ENCODE assay signal across 24 cellular contexts in the genomic region with DNA sequence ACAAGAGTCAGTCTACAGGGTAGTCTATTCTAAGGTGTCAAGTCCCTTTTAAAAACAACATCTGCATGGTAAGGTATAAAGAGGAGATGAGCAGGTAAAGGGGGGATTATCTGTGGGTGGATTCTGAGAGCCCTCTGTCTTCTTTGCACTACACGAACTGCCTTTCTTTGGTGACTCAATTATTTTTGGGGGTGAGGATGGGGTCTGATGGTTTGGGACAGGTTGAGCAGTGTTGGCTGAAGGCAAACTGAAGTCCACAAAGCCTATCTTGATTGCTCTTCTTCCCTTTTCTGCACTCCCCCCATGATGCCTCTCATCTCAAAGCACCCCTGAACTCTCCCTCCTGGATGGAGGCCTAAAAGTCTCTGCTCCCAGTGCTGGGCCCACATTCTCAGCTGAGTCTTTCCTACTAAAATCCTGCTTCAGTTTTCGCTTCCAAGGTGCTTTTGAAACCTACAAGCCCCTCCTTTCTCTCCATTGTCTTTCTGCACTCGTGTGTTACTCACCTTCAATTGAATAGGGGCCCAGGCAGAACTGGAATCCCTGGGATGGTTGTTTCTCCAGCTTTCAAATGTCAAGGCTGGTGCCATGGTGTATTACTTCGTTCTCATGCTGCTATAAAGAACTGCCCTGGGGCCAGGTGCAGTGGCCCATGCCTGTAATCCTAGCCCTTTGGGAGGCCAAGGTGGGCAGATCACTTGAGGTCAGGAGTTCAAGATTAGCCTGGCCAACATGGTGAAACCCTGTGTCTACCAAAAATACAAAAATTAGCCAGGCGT.
"Had no signal": no experiment of that assay in that cellular context is flagged by ENCODE, and none has a peak within 500 bp of the region (broad histone marks: within the 10 kb centered on the region; RNA-seq: fewer than 3 reads in every experiment).

No MANE protein-coding gene starts in this region.

- H3K27ac ChIP-seq: colonic mucosa, esophagus squamous epithelium, left ventricle myocardium inferior, lower lobe of right lung, neural progenitor cell, parathyroid adenoma, prostate gland, sigmoid colon, thoracic aorta, tibial nerve, upper lobe of left lung had no signal

- H3K27ac Mint-ChIP-seq: nephron, neural progenitor cell had no signal

- H3K27me3 ChIP-seq: colonic mucosa, esophagus squamous epithelium, neural progenitor cell, sigmoid colon, tibial nerve, upper lobe of left lung had no signal

- H3K27me3 Mint-ChIP-seq: stimulated activated naive B cell treated with anti-CD40 and anti-IgM and Interleukin-4, amounts not matched to agents 10 μg/mL and 1 μg/mL and 100 μg/mL, for 72 hours; stimulated activated naive CD8-positive, alpha-beta T cell treated with anti-CD3 and anti-CD28 coated beads, Interleukin-15, Interleukin-2, amounts not matched to agents 100 ng/mL and 50 ng/mL, for 24 hours had no signal

- H3K9me3 Mint-ChIP-seq: nephron; neural progenitor cell; stimulated activated naive CD8-positive, alpha-beta T cell treated with anti-CD3 and anti-CD28 coated beads, Interleukin-15, Interleukin-2, amounts not matched to agents 100 ng/mL and 50 ng/mL, for 24 hours had no signal

- DNase-seq: colonic mucosa; dermis blood vessel endothelial cell; effector memory CD4-positive, alpha-beta T cell; esophagus squamous epithelium; hypothalamus; immature natural killer cell; islet precursor cell; kidney glomerular epithelial cell; left colon; left ventricle myocardium inferior; lower lobe of right lung; right cardiac atrium; sigmoid colon; stimulated activated CD4-positive, alpha-beta T cell treated with anti-CD3 and anti-CD28 coated beads, Interleukin-2, amount 100 ng/mL, for 24 hours; stimulated activated CD4-positive, alpha-beta T cell treated with anti-CD3 and anti-CD28 coated beads, Interleukin-4, amount 100 ng/mL, for 24 hours; stimulated activated naive B cell treated with anti-CD40 and anti-IgM and Interleukin-4, amounts not matched to agents 10 μg/mL and 1 μg/mL and 100 μg/mL, for 72 hours; upper lobe of left lung had no signal

- ATAC-seq: left colon; lower lobe of right lung; right cardiac atrium; stimulated activated naive B cell treated with anti-CD40 and anti-IgM and Interleukin-4, amounts not matched to agents 10 μg/mL and 1 μg/mL and 100 μg/mL, for 72 hours had no signal

- H3K4me1 ChIP-seq: colonic mucosa, neural progenitor cell, prostate gland, tibial nerve had no signal

- H3K36me3 Mint-ChIP-seq: neural progenitor cell had no signal

- H3K4me3 Mint-ChIP-seq: immature natural killer cell; nephron; neural progenitor cell; stimulated activated naive B cell treated with anti-CD40 and anti-IgM and Interleukin-4, amounts not matched to agents 10 μg/mL and 1 μg/mL and 100 μg/mL, for 72 hours; stimulated activated naive CD8-positive, alpha-beta T cell treated with anti-CD3 and anti-CD28 coated beads, Interleukin-15, Interleukin-2, amounts not matched to agents 100 ng/mL and 50 ng/mL, for 24 hours had no signal
